In the genomic region with DNA sequence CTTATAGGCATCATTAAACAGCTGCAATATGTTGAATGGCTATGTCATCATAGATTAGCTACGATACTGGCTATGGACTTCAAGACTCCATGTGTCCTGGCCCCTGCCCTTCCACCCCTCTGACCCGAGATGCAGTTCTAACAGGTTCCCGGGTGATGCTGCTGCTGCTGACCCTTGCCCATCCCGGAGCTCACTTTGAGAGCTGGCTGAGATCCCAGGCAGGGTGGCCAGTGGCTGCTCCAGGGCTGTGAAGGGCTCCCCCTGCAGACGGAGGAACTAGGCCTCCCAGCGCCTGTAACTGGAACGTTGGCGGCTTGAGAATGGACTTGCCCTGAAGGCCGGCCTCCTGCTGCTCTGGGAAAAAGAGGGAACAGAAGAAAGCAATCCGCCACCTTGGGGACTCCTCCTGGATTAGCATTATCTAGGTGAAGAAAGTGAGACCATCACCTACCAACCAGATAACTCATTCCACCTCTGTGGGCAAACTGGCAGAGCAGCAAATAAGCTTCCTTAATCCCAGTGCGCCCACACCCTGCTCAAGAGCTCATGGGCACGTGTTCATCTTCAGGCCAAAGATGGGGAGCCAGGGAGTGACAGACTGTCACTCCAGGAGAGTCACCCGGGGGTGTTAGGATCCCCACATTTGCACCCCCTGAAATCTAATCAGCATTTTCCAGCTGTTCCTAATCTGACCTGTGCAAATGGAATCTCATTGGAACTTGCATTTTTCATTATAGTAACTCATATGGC, we compare ENCODE assay signal across 8 cellular contexts. TPM values are rescaled to one million over a fixed set of nuclear protein-coding genes. Genes with fewer than 3 reads are reported as not detected.
DNase-seq lines count a peak whose midpoint lies in the region; ATAC-seq and TF ChIP-seq lines count a peak whose summit lies in the region.

No MANE protein-coding gene starts in this region.

- intact Hi-C loops in Right ventricle myocardium superior (cut with DNase I) (no loop called here), right cardiac atrium (cut with DNase I) (loop anchor here in 3 of 4 donors (5.0 to 10.0 kb wide), 4 partner anchors 361 to 509 kb away; no protein-coding TSS in a partner anchor)

- no peaks in the 10 kb centered on the region for H3K36me3 ChIP-seq in right atrium auricular region

- no peaks in the 10 kb centered on the region for H3K4me1 ChIP-seq in right atrium auricular region
- no peaks in the 10 kb centered on the region for H3K4me1 ChIP-seq in right cardiac atrium (ENCODE audit: control insufficient read depth, insufficient read depth, low read length)

- H3K27me3 ChIP-seq in right atrium auricular region (no peaks in the 10 kb centered on the region), right cardiac atrium (ENCODE audit: control insufficient read depth, insufficient read depth) (no peaks in the 10 kb centered on the region)

- no peak overlapping the region for H3K27ac ChIP-seq in right atrium auricular region
- no peak overlapping the region for H3K27ac ChIP-seq in right cardiac atrium (ENCODE audit: low read length)

- H3K4me3 ChIP-seq in right atrium auricular region (no peak overlapping the region), right cardiac atrium (ENCODE audit: low read length) (no peak overlapping the region)

- 50% methylated on average over 13 of the region's 13 CpGs for WGBS in right cardiac atrium

- DNase-seq in Right ventricle myocardium superior = peak; percentile 51
- DNase-seq in right atrium auricular region (ENCODE audit: low spot score) = no peak
- peak; percentile 64 for DNase-seq in SK-N-DZ (ENCODE audit: low spot score)
- DNase-seq in right cardiac atrium = peak in 2 of 3 donors; percentile 31 to 67
- no peak for DNase-seq in GDM1 (lab: John Stamatoyannopoulos, UW)
- DNase-seq in pons (ENCODE audit: low spot score) = no peak
- no peak for DNase-seq in RKO (ENCODE audit: low spot score)

- H3K9me3 ChIP-seq in right atrium auricular region (no peaks in the 10 kb centered on the region), right cardiac atrium (ENCODE audit: control insufficient read depth, low read length) (no peaks in the 10 kb centered on the region)

- peak in 1 of 2 donors; percentile 55 for TF ChIP-seq CTCF in right atrium auricular region (IDR thresholded peaks at IDR 0.05)

- ATAC-seq in Right ventricle myocardium superior (ENCODE audit: poor library complexity) (peak; percentile 32), right cardiac atrium (peak; percentile 10 to 17), HG03196 (IDR thresholded peaks at IDR 0.05; ENCODE audit: unreplicated experiment) (no peak)

RNA-seq across cellular contexts. Expression of a gene that starts 56.8 kb away (rescaled TPM):
- total RNA-seq in Right ventricle myocardium superior (10.5 TPM), right atrium auricular region (1 to 10 TPM; 7.5 to 8.5 TPM), right cardiac atrium (10 to 100 TPM in 3 of 4 donors, 1 to 10 TPM in 1; 9.9 to 21.6 (median 11.3) TPM)
- polyA plus RNA-seq in SK-N-DZ (2014; cell fraction: cytosol; rRNA removed) = 0.93 and 2.0 TPM in 2 replicates
- polyA plus RNA-seq in SK-N-DZ (2014; cell fraction: nucleus; rRNA removed) = 3.0 and 5.1 TPM in 2 replicates
- polyA plus RNA-seq in right cardiac atrium = 9.4 TPM

Comparison
In these comparisons a context has a peak if more than half of its experiments do, and no peak if none do; other contexts are left out.
1. DNase-seq: peak in Right ventricle myocardium superior (single experiment), SK-N-DZ (single experiment) and right cardiac atrium (2 of 3); none in right atrium auricular region (single experiment), GDM1 (single experiment), pons (single experiment) and RKO (single experiment).